In the genomic region with DNA sequence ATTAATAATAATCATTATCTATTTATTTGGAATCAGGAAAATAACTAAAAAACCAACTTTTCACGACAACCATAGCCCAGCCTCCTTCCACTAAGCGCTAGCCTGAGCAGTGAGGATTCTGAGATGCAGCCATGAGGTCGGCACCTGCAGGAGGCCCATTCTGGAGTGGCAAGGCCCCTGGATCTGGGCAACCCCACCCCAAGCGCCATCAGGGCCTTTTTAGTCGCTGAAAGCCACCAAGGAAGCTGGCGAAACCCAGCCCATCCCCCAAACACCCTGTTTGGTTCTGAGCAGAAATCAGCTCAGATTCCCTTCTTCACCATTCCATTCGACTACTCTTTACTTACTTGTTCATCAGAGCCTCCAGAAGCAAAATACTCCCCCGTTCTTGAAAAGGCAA, we compare ENCODE assay signal across 26 cellular contexts. TPM values are rescaled to one million over a fixed set of nuclear protein-coding genes. Genes with fewer than 3 reads are reported as not detected.
"Had no signal": no experiment of that assay in that cellular context is flagged by ENCODE, and none has a peak within 500 bp of the region (broad histone marks: within the 10 kb centered on the region; RNA-seq: fewer than 3 reads in every experiment).

No MANE protein-coding gene starts in this region.

- H3K4me1 ChIP-seq: body of pancreas, SJSA1 had no signal

- H3K4me3 ChIP-seq: ascending aorta, body of pancreas, SJSA1 had no signal

- H3K27ac Mint-ChIP-seq: activated B cell treated with CpG ODN at 0.5 μM for 24 hours; activated CD4-positive, alpha-beta T cell treated with anti-CD3 and anti-CD28 coated beads, Interleukin-2, amount 10 ng/mL, durations not matched to agents 24 days and 14 days; activated CD8-positive, alpha-beta memory T cell treated with anti-CD3 and anti-CD28 coated beads, Interleukin-2, amount 10 ng/mL, durations not matched to agents 7 days and 5 days; activated naive CD4-positive, alpha-beta T cell treated with anti-CD3 and anti-CD28 coated beads, Interleukin-2, amount 50 U/mL, for 24 hours; activated T-cell treated with anti-CD3 and anti-CD28 coated beads, Interleukin-2, amount 50 U/mL, for 24 hours; T-helper 1 cell treated with Interleukin-12 subunit alpha and Interleukin-12 subunit beta and Interleukin-4 antibody, amounts not matched to agents 30 μg/mL and 1 μg/mL, for 36 hours had no signal

- H3K4me1 Mint-ChIP-seq: activated naive CD4-positive, alpha-beta T cell treated with anti-CD3 and anti-CD28 coated beads, Interleukin-2, amount 50 U/mL, for 24 hours; central memory CD8-positive, alpha-beta T cell had no signal

- H3K36me3 ChIP-seq: ascending aorta had no signal

- H3K36me3 Mint-ChIP-seq: activated naive CD4-positive, alpha-beta T cell treated with anti-CD3 and anti-CD28 coated beads, Interleukin-2, amount 50 U/mL, for 24 hours had no signal

- ATAC-seq: activated CD8-positive, alpha-beta memory T cell treated with anti-CD3 and anti-CD28 coated beads, Interleukin-2, amount 10 ng/mL, durations not matched to agents 7 days and 5 days; body of pancreas; SK-N-SH treated with all-trans-retinoic acid at 6 μM for 48 hours had no signal

- H3K9me3 Mint-ChIP-seq: activated B cell treated with CpG ODN at 0.5 μM for 24 hours; activated CD4-positive, alpha-beta T cell treated with anti-CD3 and anti-CD28 coated beads, Interleukin-2, amount 10 ng/mL, durations not matched to agents 24 days and 14 days; activated naive CD4-positive, alpha-beta T cell treated with anti-CD3 and anti-CD28 coated beads, Interleukin-2, amount 50 U/mL, for 24 hours; activated T-cell treated with anti-CD3 and anti-CD28 coated beads, Interleukin-2, amount 50 U/mL, for 24 hours; activated T-helper 1 cell treated with anti-CD3 and anti-CD28 coated beads, Interleukin-12 subunit alpha, Interleukin-12 subunit beta, Interleukin-2, Interleukin-4 antibody, amounts not matched to agents 30 ng/mL and 10 ng/mL and 1 ng/mL, durations not matched to agents 14 hours and 24 hours and 36 hours; central memory CD8-positive, alpha-beta T cell; T-helper 1 cell treated with Interleukin-12 subunit alpha and Interleukin-12 subunit beta and Interleukin-4 antibody, amounts not matched to agents 30 μg/mL and 1 μg/mL, for 36 hours had no signal

- H3K27me3 Mint-ChIP-seq: activated B cell treated with CpG ODN at 0.5 μM for 24 hours; activated CD4-positive, alpha-beta T cell treated with anti-CD3 and anti-CD28 coated beads, Interleukin-2, amount 10 ng/mL, durations not matched to agents 24 days and 14 days; activated CD8-positive, alpha-beta memory T cell treated with anti-CD3 and anti-CD28 coated beads, Interleukin-2, amount 10 ng/mL, durations not matched to agents 7 days and 5 days; activated naive CD4-positive, alpha-beta T cell treated with anti-CD3 and anti-CD28 coated beads, Interleukin-2, amount 50 U/mL, for 24 hours; activated T-cell treated with anti-CD3 and anti-CD28 coated beads, Interleukin-2, amount 50 U/mL, for 24 hours; central memory CD8-positive, alpha-beta T cell had no signal

- H3K4me3 Mint-ChIP-seq: activated B cell treated with CpG ODN at 0.5 μM for 24 hours; activated CD4-positive, alpha-beta T cell treated with anti-CD3 and anti-CD28 coated beads, Interleukin-2, amount 10 ng/mL, durations not matched to agents 24 days and 14 days; activated CD8-positive, alpha-beta memory T cell treated with anti-CD3 and anti-CD28 coated beads, Interleukin-2, amount 10 ng/mL, durations not matched to agents 7 days and 5 days; activated naive CD4-positive, alpha-beta T cell treated with anti-CD3 and anti-CD28 coated beads, Interleukin-2, amount 50 U/mL, for 24 hours; activated T-cell treated with anti-CD3 and anti-CD28 coated beads, Interleukin-2, amount 50 U/mL, for 24 hours; activated T-helper 1 cell treated with anti-CD3 and anti-CD28 coated beads, Interleukin-12 subunit alpha, Interleukin-12 subunit beta, Interleukin-2, Interleukin-4 antibody, amounts not matched to agents 30 ng/mL and 10 ng/mL and 1 ng/mL, durations not matched to agents 14 hours and 24 hours and 36 hours; central memory CD8-positive, alpha-beta T cell; T-helper 1 cell treated with Interleukin-12 subunit alpha and Interleukin-12 subunit beta and Interleukin-4 antibody, amounts not matched to agents 30 μg/mL and 1 μg/mL, for 36 hours had no signal

- H3K27ac ChIP-seq: ascending aorta, body of pancreas, SJSA1 had no signal

- H3K9me3 ChIP-seq: ascending aorta, body of pancreas, SJSA1 had no signal

- DNase-seq: activated B cell treated with CpG ODN at 0.5 μM for 24 hours; activated CD4-positive, alpha-beta T cell treated with anti-CD3 and anti-CD28 coated beads for 1 hour; activated CD4-positive, alpha-beta T cell treated with anti-CD3 and anti-CD28 coated beads, Interleukin-2, amount 10 ng/mL, durations not matched to agents 24 days and 14 days; activated CD4-positive, alpha-beta T cell treated with anti-CD3 and anti-CD28 coated beads, Interleukin-2, amount 50 U/mL, for 48 hours; activated CD8-positive, alpha-beta memory T cell treated with anti-CD3 and anti-CD28 coated beads, Interleukin-2, amount 10 ng/mL, durations not matched to agents 7 days and 5 days; activated effector memory CD4-positive, alpha-beta T cell treated with Interleukin-2 at 50 U/mL for 16 hours; activated naive CD4-positive, alpha-beta T cell; activated T-cell treated with anti-CD3 and anti-CD28 coated beads, Interleukin-2, amount 50 U/mL, for 24 hours; body of pancreas; Kasumi-1; KBM-7; NCI-H1048; NCI-H1930; NCI-H2107; NCI-H2171 treated with DMSO at 0.1 percent for 48 hours; NCI-H226; NCI-H526; NCI-H774; SHP77 had no signal

- H3K27me3 ChIP-seq: ascending aorta, body of pancreas, SJSA1 had no signal

RNA-seq across cellular contexts. Expression of gene POC1A, which starts 29.5 kb away (rescaled TPM):
- total RNA-seq: ascending aorta had no signal
